Comparison of ENCODE assay signal across 13 cellular contexts in genomic region chr11:2213890-2214526, GRCh38. TPM values are rescaled to one million over a fixed set of nuclear protein-coding genes. Genes with fewer than 3 reads are reported as not detected.
DNase-seq lines count a peak whose midpoint lies in the region; ATAC-seq, FAIRE-seq and TF ChIP-seq lines count a peak whose summit lies in the region.
"Had no signal": no experiment of that assay in that cellular context is flagged by ENCODE, and none has a peak within 500 bp of the region (broad histone marks: within the 10 kb centered on the region; RNA-seq: fewer than 3 reads in every experiment).

No MANE protein-coding gene starts in this region.

- WGBS in upper lobe of left lung, 2 donors: 81% methylated on average over 11 of the region's 11 CpGs

- CTCF ChIA-PET in activated CD8-positive, alpha-beta T cell treated with anti-CD3 and anti-CD28 coated beads for 36 hours (lab: Charles Lee): interaction anchor here (1.1 kb wide), 1 partner anchor 19 kb away, joined by 3 read pairs; no protein-coding TSS in a partner anchor

- H3K9ac ChIP-seq in kidney (ENCODE audit: low read length in 2 of 2): no peak overlapping the region

- DNase-seq in cardiac septum (ENCODE audit: low spot score): peak; percentile 41
- DNase-seq in left cardiac atrium: no peak
- no peak for DNase-seq in activated CD8-positive, alpha-beta T cell treated with anti-CD3 and anti-CD28 coated beads for 36 hours
- peak; percentile 37 for DNase-seq in kidney
- DNase-seq in stimulated activated naive CD8-positive, alpha-beta T cell treated with anti-CD3 and anti-CD28 coated beads, Interleukin-15, amount 100 ng/mL, for 72 hours: peak in 1 of 2 donors; percentile 6
- DNase-seq in upper lobe of left lung: no peak
- no peak for DNase-seq in HuH-7.5 (ENCODE audit: low spot score)

- ATAC-seq in left cardiac atrium (no peak), upper lobe of left lung (ENCODE audit: low FRiP score in 2 of 2) (no peak), HG03196 (IDR thresholded peaks at IDR 0.05; ENCODE audit: unreplicated experiment) (no peak)
- no peak for ATAC-seq in activated CD8-positive, alpha-beta T cell treated with anti-CD3 and anti-CD28 coated beads for 36 hours
- no peak for ATAC-seq in stimulated activated naive CD8-positive, alpha-beta T cell treated with anti-CD3 and anti-CD28 coated beads, Interleukin-15, amount 100 ng/mL, for 72 hours
- ATAC-seq: gastroesophageal sphincter, GM12878, psoas muscle had no signal

- no peak for TF ChIP-seq EP300 in upper lobe of left lung (IDR thresholded peaks at IDR 0.05)

- POLR2A ChIA-PET in activated CD8-positive, alpha-beta T cell treated with anti-CD3 and anti-CD28 coated beads for 36 hours (lab: Charles Lee): no interaction called here

- no peak overlapping the region for H3K27ac ChIP-seq in kidney (ENCODE audit: low read depth in 2 of 2, low read length in 2 of 2)
- no peak overlapping the region for H3K27ac ChIP-seq in upper lobe of left lung
- H3K27ac ChIP-seq: gastroesophageal sphincter, psoas muscle, upper lobe of right lung had no signal

- TF ChIP-seq CTCF in activated CD8-positive, alpha-beta T cell treated with anti-CD3 and anti-CD28 coated beads for 36 hours (IDR thresholded peaks at IDR 0.05): no peak
- TF ChIP-seq CTCF in kidney (IDR thresholded peaks at IDR 0.05; ENCODE audit: borderline replicate concordance, extremely low read depth, insufficient read depth) (no peak), upper lobe of left lung (IDR thresholded peaks at IDR 0.05) (no peak)

- H3K36me3 ChIP-seq in kidney (ENCODE audit: control insufficient read depth in 1 of 2, insufficient read depth in 2 of 2, low read length in 2 of 2) (no peaks in the 10 kb centered on the region), upper lobe of left lung (no peaks in the 10 kb centered on the region)
- H3K36me3 ChIP-seq: gastroesophageal sphincter, upper lobe of right lung had no signal

- peak overlapping the region; percentile 19 for H3K4me3 Mint-ChIP-seq in activated CD8-positive, alpha-beta T cell treated with anti-CD3 and anti-CD28 coated beads for 36 hours
- H3K4me3 Mint-ChIP-seq in stimulated activated naive CD8-positive, alpha-beta T cell treated with anti-CD3 and anti-CD28 coated beads, Interleukin-15, amount 100 ng/mL, for 72 hours: peak overlapping the region in 1 of 2 donors; percentile 57

- peak overlapping the region; percentile 50 for H3K27ac Mint-ChIP-seq in activated CD8-positive, alpha-beta T cell treated with anti-CD3 and anti-CD28 coated beads for 36 hours
- H3K27ac Mint-ChIP-seq in stimulated activated naive CD8-positive, alpha-beta T cell treated with anti-CD3 and anti-CD28 coated beads, Interleukin-15, amount 100 ng/mL, for 72 hours: peak overlapping the region; percentile 21 to 94

- no peak for TF ChIP-seq POLR2A in upper lobe of left lung (IDR thresholded peaks at IDR 0.05)

- H3K9me3 ChIP-seq in kidney (ENCODE audit: control insufficient read depth in 1 of 2, low read length in 2 of 2) (no peaks in the 10 kb centered on the region), upper lobe of left lung (no peaks in the 10 kb centered on the region)
- H3K9me3 ChIP-seq: gastroesophageal sphincter, psoas muscle, upper lobe of right lung had no signal

- peaks cover 0 to 7% of the 10 kb centered on the region in 2 donors for H3K4me1 ChIP-seq in kidney (ENCODE audit: control insufficient read depth in 1 of 2, insufficient read depth in 1 of 2, low read depth in 1 of 2, low read length in 2 of 2)
- peaks cover 0 to 5% (median 0%) of the 10 kb centered on the region in 4 donors for H3K4me1 ChIP-seq in upper lobe of left lung
- H3K4me1 ChIP-seq: gastroesophageal sphincter, psoas muscle, upper lobe of right lung had no signal

- intact Hi-C loops in cardiac septum (cut with DNase I) (no loop called here), left cardiac atrium (cut with DNase I) (no loop called here), kidney (cut with DNase I) (no loop called here)
- intact Hi-C loops in activated CD8-positive, alpha-beta T cell treated with anti-CD3 and anti-CD28 coated beads for 36 hours (cut with micrococcal nuclease): loop anchor here (1.0 kb wide), 1 partner anchor 15 kb away; no protein-coding TSS in a partner anchor

- no peaks in the 10 kb centered on the region for H3K27me3 ChIP-seq in upper lobe of left lung
- H3K27me3 ChIP-seq: upper lobe of right lung had no signal

- no peaks in the 10 kb centered on the region for H3K27me3 Mint-ChIP-seq in activated CD8-positive, alpha-beta T cell treated with anti-CD3 and anti-CD28 coated beads for 36 hours
- H3K27me3 Mint-ChIP-seq in stimulated activated naive CD8-positive, alpha-beta T cell treated with anti-CD3 and anti-CD28 coated beads, Interleukin-15, amount 100 ng/mL, for 72 hours: no peaks in the 10 kb centered on the region

- no peaks in the 10 kb centered on the region for H3K9me3 Mint-ChIP-seq in activated CD8-positive, alpha-beta T cell treated with anti-CD3 and anti-CD28 coated beads for 36 hours
- H3K9me3 Mint-ChIP-seq in stimulated activated naive CD8-positive, alpha-beta T cell treated with anti-CD3 and anti-CD28 coated beads, Interleukin-15, amount 100 ng/mL, for 72 hours: no peaks in the 10 kb centered on the region

- no peaks in the 10 kb centered on the region for H3K36me3 Mint-ChIP-seq in activated CD8-positive, alpha-beta T cell treated with anti-CD3 and anti-CD28 coated beads for 36 hours (ENCODE audit: low read depth)

- no peak for FAIRE-seq in kidney (lab: Jason Lieb, UNC)
- FAIRE-seq: GM12878, islet of Langerhans had no signal

- H3K4me1 Mint-ChIP-seq in activated CD8-positive, alpha-beta T cell treated with anti-CD3 and anti-CD28 coated beads for 36 hours (ENCODE audit: low read depth): peaks cover 10% of the 10 kb centered on the region
- H3K4me1 Mint-ChIP-seq in stimulated activated naive CD8-positive, alpha-beta T cell treated with anti-CD3 and anti-CD28 coated beads, Interleukin-15, amount 100 ng/mL, for 72 hours: peaks cover 28% of the 10 kb centered on the region

- no peak overlapping the region for H3K4me3 ChIP-seq in kidney (ENCODE audit: low read length in 2 of 2)
- no peak overlapping the region for H3K4me3 ChIP-seq in upper lobe of left lung
- H3K4me3 ChIP-seq: gastroesophageal sphincter, GM12878, psoas muscle, upper lobe of right lung had no signal

RNA-seq across cellular contexts. Expression of gene TH, which starts 42.4 kb away (rescaled TPM):
- not detected for total RNA-seq in cardiac septum
- total RNA-seq in left cardiac atrium: not detected
- not detected for total RNA-seq in activated CD8-positive, alpha-beta T cell treated with anti-CD3 and anti-CD28 coated beads for 36 hours
- not detected for total RNA-seq in kidney
- not detected for polyA plus RNA-seq in kidney (ENCODE audit: insufficient read depth, low read depth, low replicate concordance)
- not detected for total RNA-seq in upper lobe of left lung
- total RNA-seq: GM12878, upper lobe of right lung had no signal
- polyA plus RNA-seq: GM12878 had no signal

RNA-seq across cellular contexts. Expression of gene INS, which starts 53.0 kb away (rescaled TPM):
- total RNA-seq in cardiac septum (not detected), left cardiac atrium (not detected), kidney (not detected), upper lobe of left lung (under 1 TPM in 1 of 6 donors, not detected in 5; 0.67 TPM)
- not detected for total RNA-seq in activated CD8-positive, alpha-beta T cell treated with anti-CD3 and anti-CD28 coated beads for 36 hours
- not detected for polyA plus RNA-seq in kidney (ENCODE audit: insufficient read depth, low read depth, low replicate concordance)
- total RNA-seq: gastroesophageal sphincter, GM12878, psoas muscle, upper lobe of right lung had no signal
- polyA plus RNA-seq: GM12878 had no signal

RNA-seq across cellular contexts. Expression of gene ASCL2, which starts 56.4 kb away (rescaled TPM):
- total RNA-seq in cardiac septum (not detected), left cardiac atrium (under 1 TPM; 0.39 to 0.50 TPM), kidney (5.0 TPM), upper lobe of left lung (1 to 10 TPM in 4 of 6 donors, not detected in 2; 1.4 to 3.4 (median 1.9) TPM)
- 1 to 10 TPM; 2.7 to 3.4 TPM for total RNA-seq in activated CD8-positive, alpha-beta T cell treated with anti-CD3 and anti-CD28 coated beads for 36 hours
- polyA plus RNA-seq in kidney (ENCODE audit: insufficient read depth, low read depth, low replicate concordance): 1.2 TPM
- total RNA-seq: GM12878, psoas muscle had no signal
- polyA plus RNA-seq: GM12878 had no signal

Comparison
In these comparisons a context has a peak if more than half of its experiments do, and no peak if none do; other contexts are left out.
1. DNase-seq: peak in cardiac septum (single experiment) and kidney (single experiment); none in left cardiac atrium (single experiment), activated CD8-positive, alpha-beta T cell treated with anti-CD3 and anti-CD28 coated beads for 36 hours (single experiment), upper lobe of left lung (0 of 2) and HuH-7.5 (single experiment).